Comparison of ENCODE assay signal across 23 cellular contexts in the genomic region with DNA sequence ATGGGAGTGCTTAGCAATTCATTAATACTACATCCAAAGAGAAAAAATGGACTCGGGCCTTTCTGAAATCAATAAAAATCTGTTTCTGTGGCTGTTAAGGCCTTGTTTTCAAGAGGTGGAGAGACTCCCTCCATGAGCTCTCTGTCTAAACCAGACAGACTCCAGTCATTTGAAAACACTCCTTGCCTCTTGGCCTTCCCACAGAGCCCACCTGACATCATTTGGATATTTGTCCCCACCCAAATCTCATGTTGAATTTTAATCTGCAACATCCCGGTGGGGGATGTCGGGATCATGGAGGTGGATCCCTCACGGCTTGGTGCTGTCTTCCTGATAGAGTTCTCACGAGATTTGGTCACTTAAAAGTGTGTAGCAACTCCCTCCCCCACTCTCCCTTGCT.
"Had no signal": no experiment of that assay in that cellular context is flagged by ENCODE, and none has a peak within 500 bp of the region (broad histone marks: within the 10 kb centered on the region; RNA-seq: fewer than 3 reads in every experiment).

No MANE protein-coding gene starts in this region.

- DNase-seq: stimulated activated CD4-positive, alpha-beta T cell treated with anti-CD3 and anti-CD28 coated beads, Interleukin-2, amount 100 ng/mL, for 24 hours; stimulated activated CD4-positive, alpha-beta T cell treated with anti-CD3 and anti-CD28 coated beads, Interleukin-2, amount 100 ng/mL, for 48 hours; stimulated activated CD4-positive, alpha-beta T cell treated with anti-CD3 and anti-CD28 coated beads, Interleukin-4, amount 100 ng/mL, for 1 hour; stimulated activated CD4-positive, alpha-beta T cell treated with anti-CD3 and anti-CD28 coated beads, Interleukin-4, amount 100 ng/mL, for 24 hours; stimulated activated CD4-positive, alpha-beta T cell treated with anti-CD3 and anti-CD28 coated beads, Interleukin-4, amount 100 ng/mL, for 4 hours; stimulated activated CD8-positive, alpha-beta memory T cell treated with anti-CD3 and anti-CD28 coated beads, Interleukin-4, amount 100 ng/mL, for 48 hours; stimulated activated naive B cell treated with anti-CD40 and anti-IgM and Interleukin-4, amounts not matched to agents 10 μg/mL and 1 μg/mL and 100 μg/mL, for 72 hours; stimulated activated naive CD4-positive, alpha-beta T cell; stimulated activated naive CD4-positive, alpha-beta T cell treated with Interleukin-2 at 50 U/mL for 16 hours; stimulated activated naive CD8-positive, alpha-beta T cell treated with anti-CD3 and anti-CD28 coated beads, Interleukin-15, amount 100 ng/mL, for 72 hours; stimulated activated naive CD8-positive, alpha-beta T cell treated with anti-CD3 and anti-CD28 coated beads, Interleukin-15, Interleukin-2, amounts not matched to agents 100 U/mL and 50 U/mL, for 24 hours; stomach; substantia nigra; thyroid gland; tibial artery; transverse colon; trophoblast cell; upper lobe of right lung; uterus had no signal

- H3K36me3 ChIP-seq: stomach, suprapubic skin, thoracic aorta, thyroid gland, tibial artery, tibial nerve, transverse colon, upper lobe of left lung, upper lobe of right lung, uterus had no signal

- H3K9me3 ChIP-seq: stomach, suprapubic skin, thoracic aorta, thyroid gland, tibial artery, tibial nerve, transverse colon, upper lobe of left lung, upper lobe of right lung, uterus had no signal

- H3K27ac ChIP-seq: stomach, suprapubic skin, thoracic aorta, thyroid gland, tibial artery, tibial nerve, transverse colon, upper lobe of left lung, upper lobe of right lung, uterus had no signal

- H3K27me3 ChIP-seq: stomach, suprapubic skin, thyroid gland, tibial artery, tibial nerve, transverse colon, upper lobe of left lung, upper lobe of right lung, uterus had no signal

- H3K4me3 ChIP-seq: stomach, suprapubic skin, thoracic aorta, thyroid gland, tibial artery, tibial nerve, transverse colon, upper lobe of left lung, upper lobe of right lung, uterus had no signal

- H3K4me1 ChIP-seq: stomach, suprapubic skin, tibial artery, tibial nerve, transverse colon, upper lobe of left lung, upper lobe of right lung, uterus had no signal
